In genomic region chrX:30892591-30892990, GRCh38 we compare ENCODE assay signal across 1 cellular context.
TF ChIP-seq lines count a peak whose summit lies in the region.

No MANE protein-coding gene starts in this region.

TF ChIP-seq in GM23338, 12 proteins besides CTCF, POLR2A, EP300 and RAD21 (continued from another document):
- TF ChIP-seq REST (IDR thresholded peaks at IDR 0.05; ENCODE audit: unreplicated experiment), result no peak
- TF ChIP-seq JUNB (IDR thresholded peaks at IDR 0.05; ENCODE audit: unreplicated experiment), result no peak
- TF ChIP-seq, protein P1, sequence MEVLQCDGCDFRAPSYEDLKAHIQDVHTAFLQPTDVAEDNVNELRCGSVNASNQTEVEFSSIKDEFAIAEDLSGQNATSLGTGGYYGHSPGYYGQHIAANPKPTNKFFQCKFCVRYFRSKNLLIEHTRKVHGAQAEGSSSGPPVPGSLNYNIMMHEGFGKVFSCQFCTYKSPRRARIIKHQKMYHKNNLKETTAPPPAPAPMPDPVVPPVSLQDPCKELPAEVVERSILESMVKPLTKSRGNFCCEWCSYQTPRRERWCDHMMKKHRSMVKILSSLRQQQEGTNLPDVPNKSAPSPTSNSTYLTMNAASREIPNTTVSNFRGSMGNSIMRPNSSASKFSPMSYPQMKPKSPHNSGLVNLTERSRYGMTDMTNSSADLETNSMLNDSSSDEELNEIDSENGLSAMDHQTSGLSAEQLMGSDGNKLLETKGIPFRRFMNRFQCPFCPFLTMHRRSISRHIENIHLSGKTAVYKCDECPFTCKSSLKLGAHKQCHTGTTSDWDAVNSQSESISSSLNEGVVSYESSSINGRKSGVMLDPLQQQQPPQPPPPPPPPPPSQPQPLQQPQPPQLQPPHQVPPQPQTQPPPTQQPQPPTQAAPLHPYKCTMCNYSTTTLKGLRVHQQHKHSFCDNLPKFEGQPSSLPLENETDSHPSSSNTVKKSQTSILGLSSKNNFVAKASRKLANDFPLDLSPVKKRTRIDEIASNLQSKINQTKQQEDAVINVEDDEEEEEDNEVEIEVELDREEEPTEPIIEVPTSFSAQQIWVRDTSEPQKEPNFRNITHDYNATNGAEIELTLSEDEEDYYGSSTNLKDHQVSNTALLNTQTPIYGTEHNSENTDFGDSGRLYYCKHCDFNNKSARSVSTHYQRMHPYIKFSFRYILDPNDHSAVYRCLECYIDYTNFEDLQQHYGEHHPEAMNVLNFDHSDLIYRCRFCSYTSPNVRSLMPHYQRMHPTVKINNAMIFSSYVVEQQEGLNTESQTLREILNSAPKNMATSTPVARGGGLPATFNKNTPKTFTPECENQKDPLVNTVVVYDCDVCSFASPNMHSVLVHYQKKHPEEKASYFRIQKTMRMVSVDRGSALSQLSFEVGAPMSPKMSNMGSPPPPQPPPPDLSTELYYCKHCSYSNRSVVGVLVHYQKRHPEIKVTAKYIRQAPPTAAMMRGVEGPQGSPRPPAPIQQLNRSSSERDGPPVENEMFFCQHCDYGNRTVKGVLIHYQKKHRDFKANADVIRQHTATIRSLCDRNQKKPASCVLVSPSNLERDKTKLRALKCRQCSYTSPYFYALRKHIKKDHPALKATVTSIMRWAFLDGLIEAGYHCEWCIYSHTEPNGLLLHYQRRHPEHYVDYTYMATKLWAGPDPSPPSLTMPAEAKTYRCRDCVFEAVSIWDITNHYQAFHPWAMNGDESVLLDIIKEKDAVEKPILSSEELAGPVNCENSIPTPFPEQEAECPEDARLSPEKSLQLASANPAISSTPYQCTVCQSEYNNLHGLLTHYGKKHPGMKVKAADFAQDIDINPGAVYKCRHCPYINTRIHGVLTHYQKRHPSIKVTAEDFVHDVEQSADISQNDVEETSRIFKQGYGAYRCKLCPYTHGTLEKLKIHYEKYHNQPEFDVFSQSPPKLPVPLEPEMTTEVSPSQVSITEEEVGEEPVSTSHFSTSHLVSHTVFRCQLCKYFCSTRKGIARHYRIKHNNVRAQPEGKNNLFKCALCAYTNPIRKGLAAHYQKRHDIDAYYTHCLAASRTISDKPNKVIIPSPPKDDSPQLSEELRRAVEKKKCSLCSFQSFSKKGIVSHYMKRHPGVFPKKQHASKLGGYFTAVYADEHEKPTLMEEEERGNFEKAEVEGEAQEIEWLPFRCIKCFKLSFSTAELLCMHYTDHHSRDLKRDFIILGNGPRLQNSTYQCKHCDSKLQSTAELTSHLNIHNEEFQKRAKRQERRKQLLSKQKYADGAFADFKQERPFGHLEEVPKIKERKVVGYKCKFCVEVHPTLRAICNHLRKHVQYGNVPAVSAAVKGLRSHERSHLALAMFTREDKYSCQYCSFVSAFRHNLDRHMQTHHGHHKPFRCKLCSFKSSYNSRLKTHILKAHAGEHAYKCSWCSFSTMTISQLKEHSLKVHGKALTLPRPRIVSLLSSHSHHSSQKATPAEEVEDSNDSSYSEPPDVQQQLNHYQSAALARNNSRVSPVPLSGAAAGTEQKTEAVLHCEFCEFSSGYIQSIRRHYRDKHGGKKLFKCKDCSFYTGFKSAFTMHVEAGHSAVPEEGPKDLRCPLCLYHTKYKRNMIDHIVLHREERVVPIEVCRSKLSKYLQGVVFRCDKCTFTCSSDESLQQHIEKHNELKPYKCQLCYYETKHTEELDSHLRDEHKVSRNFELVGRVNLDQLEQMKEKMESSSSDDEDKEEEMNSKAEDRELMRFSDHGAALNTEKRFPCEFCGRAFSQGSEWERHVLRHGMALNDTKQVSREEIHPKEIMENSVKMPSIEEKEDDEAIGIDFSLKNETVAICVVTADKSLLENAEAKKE (CRISPR knock-in tag; IDR thresholded peaks at IDR 0.05), result no peak
- TF ChIP-seq POLR2AphosphoS5 (IDR thresholded peaks at IDR 0.05; ENCODE audit: low read depth), result no peak
- no peak for TF ChIP-seq EZH2phosphoT487 (IDR thresholded peaks at IDR 0.05; ENCODE audit: unreplicated experiment)
- TF ChIP-seq ZNF331 (CRISPR knock-in tag; IDR thresholded peaks at IDR 0.05; ENCODE audit: low read depth), result no peak
- no peak for TF ChIP-seq NANOG (IDR thresholded peaks at IDR 0.05; ENCODE audit: borderline replicate concordance)
